ENCODE assay signal across 9 cellular contexts in the genomic region with DNA sequence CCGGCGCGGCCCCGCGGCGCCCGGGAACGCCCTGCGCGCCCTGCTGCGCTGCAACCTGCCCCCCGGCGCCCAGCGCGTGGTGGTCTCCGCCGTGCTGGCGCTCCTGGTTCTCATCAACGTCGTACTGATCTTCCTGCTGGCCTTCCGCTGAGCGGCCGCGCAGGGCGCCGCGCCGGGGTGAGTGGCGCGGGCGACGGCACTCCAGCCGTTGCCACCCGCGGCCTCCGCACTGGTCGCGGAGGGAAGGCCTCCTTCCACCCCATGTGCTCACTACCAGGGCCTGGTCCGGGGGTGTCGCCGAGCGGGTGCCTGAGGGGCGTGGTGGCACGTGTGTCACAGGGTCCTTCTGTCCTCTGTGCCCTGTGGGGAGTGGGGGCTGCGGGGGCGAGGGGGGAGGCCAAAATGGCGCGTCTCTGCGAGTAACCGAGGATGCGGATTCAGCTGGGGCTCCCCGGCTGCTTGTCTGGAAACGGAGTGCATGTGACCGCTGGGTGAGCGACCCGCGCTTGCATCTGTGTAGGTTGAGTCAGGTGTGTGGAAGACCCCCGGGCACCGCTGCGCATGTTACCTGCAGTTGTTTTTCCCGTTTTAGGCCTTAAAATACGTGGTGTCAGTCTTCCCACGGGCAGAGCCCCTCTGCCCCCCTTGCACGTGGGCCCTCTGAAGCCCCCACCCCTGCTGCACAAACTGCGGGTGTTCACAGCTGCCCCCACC. TPM values are rescaled to one million over a fixed set of nuclear protein-coding genes. Genes with fewer than 3 reads are reported as not detected.
DNase-seq lines count a peak whose midpoint lies in the region; ATAC-seq and TF ChIP-seq lines count a peak whose summit lies in the region.
"Had no signal": no experiment of that assay in that cellular context is flagged by ENCODE, and none has a peak within 500 bp of the region (broad histone marks: within the 10 kb centered on the region; RNA-seq: fewer than 3 reads in every experiment).

No MANE protein-coding gene starts in this region.

- no peak for TF ChIP-seq POLR2A in gastrocnemius medialis (IDR thresholded peaks at IDR 0.05)

- peak; percentile 57 for DNase-seq in GM23248
- no peak for DNase-seq in WERI-Rb-1
- no peak for DNase-seq in hepatocyte (ENCODE audit: low spot score)
- DNase-seq in gastrocnemius medialis, result no peak
- DNase-seq in NCI-H2081 treated with DMSO at 0.1 percent for 48 hours (lab: John Stamatoyannopoulos, UW), result no peak
- DNase-seq in GM20000 (ENCODE audit: low spot score), result no peak
- no peak for DNase-seq in AML-193 (lab: John Stamatoyannopoulos, UW)
- DNase-seq: NCI-H1417 treated with DMSO at 0.1 percent for 48 hours had no signal

- no peak overlapping the region for H3K27ac ChIP-seq in GM23248
- no peak overlapping the region for H3K27ac ChIP-seq in WERI-Rb-1
- H3K27ac ChIP-seq in hepatocyte, result no peak overlapping the region
- H3K27ac ChIP-seq in gastrocnemius medialis, result peak overlapping the region in 1 of 4 donors; percentile 10

- H3K9ac ChIP-seq in GM23248, result peak overlapping the region; percentile 77

- H3K4me2 ChIP-seq in GM23248 (ENCODE audit: unreplicated experiment) (peak overlapping the region; percentile 59), hepatocyte (peak overlapping the region; percentile 96)

- WGBS in GM23248 (ENCODE audit: low coverage in 1 of 2, low lambda C conversion rate in 2 of 2, missing lambda C conversion rate in 2 of 2), 2 experiments, result 2 to 4% methylated on average over 40 to 43 of the region's 65 CpGs
- 9% methylated on average over 52 of the region's 65 CpGs for WGBS in hepatocyte (ENCODE audit: low lambda C conversion rate, missing lambda C conversion rate)

- peak; percentile 38 to 42 for ATAC-seq in gastrocnemius medialis
- ATAC-seq in HG03565 (IDR thresholded peaks at IDR 0.05; ENCODE audit: unreplicated experiment), result no peak

- H3K79me2 ChIP-seq in GM23248 (ENCODE audit: insufficient read depth), result no peaks in the 10 kb centered on the region
- H3K79me2 ChIP-seq in hepatocyte, result no peaks in the 10 kb centered on the region

- TF ChIP-seq CTCF in WERI-Rb-1 (IDR thresholded peaks at IDR 0.05; ENCODE audit: low read depth, low read length) (no peak), hepatocyte (IDR thresholded peaks at IDR 0.05; ENCODE audit: poor library complexity) (no peak), gastrocnemius medialis (IDR thresholded peaks at IDR 0.05 in 4 of 5, conservative IDR thresholded peaks at IDR 0.05 in 1 of 5) (no peak), GM20000 (IDR thresholded peaks at IDR 0.05; ENCODE audit: extremely low read depth, missing control alignments) (no peak)

- H2AFZ ChIP-seq in GM23248 (peak overlapping the region; percentile 74), hepatocyte (peak overlapping the region; percentile 60)

- H3K4me1 ChIP-seq in GM23248 (ENCODE audit: insufficient read depth) (peaks cover 4% of the 10 kb centered on the region; the same call in 1 of the 2 replicates), hepatocyte (ENCODE audit: insufficient read depth) (peaks cover 12% of the 10 kb centered on the region), gastrocnemius medialis (peaks cover 5 to 14% of the 10 kb centered on the region in 2 donors)

- H3K4me3 ChIP-seq in GM23248, result peak overlapping the region; percentile 73
- H3K4me3 ChIP-seq in WERI-Rb-1 (ENCODE audit: low read depth, low read length), result peak overlapping the region; percentile 45
- peak overlapping the region; percentile 36 for H3K4me3 ChIP-seq in hepatocyte
- H3K4me3 ChIP-seq in gastrocnemius medialis, result peak overlapping the region; percentile 43 to 50 (median 46)

- in situ Hi-C loops in GM23248 (cut with MboI), result no loop called here
- in situ Hi-C loops in gastrocnemius medialis (cut with MboI; ENCODE audit: low sequenced_read_pairs in 4 of 4), result no loop called here

- H3K9me2 ChIP-seq in GM23248 (ENCODE audit: insufficient read depth) (no peaks in the 10 kb centered on the region), hepatocyte (replicated peaks; ENCODE audit: insufficient read depth) (no peaks in the 10 kb centered on the region)

- H3K27me3 ChIP-seq in GM23248 (replicated peaks; ENCODE audit: insufficient read depth) (no peaks in the 10 kb centered on the region), WERI-Rb-1 (ENCODE audit: insufficient read depth, low read depth, severe bottlenecking) (no peaks in the 10 kb centered on the region), hepatocyte (no peaks in the 10 kb centered on the region), gastrocnemius medialis (no peaks in the 10 kb centered on the region)

- H3F3A ChIP-seq in GM23248 (ENCODE audit: insufficient read depth), result no peaks in the 10 kb centered on the region

- no peaks in the 10 kb centered on the region for H3K9me3 ChIP-seq in GM23248 (ENCODE audit: low read depth)
- no peaks in the 10 kb centered on the region for H3K9me3 ChIP-seq in WERI-Rb-1 (ENCODE audit: severe bottlenecking)
- H3K9me3 ChIP-seq in hepatocyte (ENCODE audit: low read depth), result no peaks in the 10 kb centered on the region
- no peaks in the 10 kb centered on the region for H3K9me3 ChIP-seq in gastrocnemius medialis

- H3K36me3 ChIP-seq in GM23248 (ENCODE audit: low read depth) (no peaks in the 10 kb centered on the region), WERI-Rb-1 (no peaks in the 10 kb centered on the region), hepatocyte (replicated peaks; ENCODE audit: insufficient read depth, low read depth) (no peaks in the 10 kb centered on the region), gastrocnemius medialis (no peaks in the 10 kb centered on the region)

- intact Hi-C loops in gastrocnemius medialis (cut with DNase I; ENCODE audit: low total_unique reads), result no loop called here

- H4K20me1 ChIP-seq in GM23248 (ENCODE audit: insufficient read depth) (no peaks in the 10 kb centered on the region), hepatocyte (ENCODE audit: insufficient read depth, poor library complexity, severe bottlenecking) (no peaks in the 10 kb centered on the region)

RNA-seq across cellular contexts. Expression of a gene that starts 58.0 kb away (rescaled TPM):
- 118 and 125 TPM in 2 replicates for total RNA-seq in GM23248 (2014; rRNA removed; shearing (Covaris generic))
- polyA plus RNA-seq in GM23248 (2016; fragmentation: Nextera tagmentation; extraction: Ambion mirVana), result 47.2 and 47.6 TPM in 2 replicates
- 116 and 123 TPM in 2 replicates for total RNA-seq in hepatocyte
- 40.0 and 45.2 TPM in 2 replicates for polyA plus RNA-seq in hepatocyte
- total RNA-seq in gastrocnemius medialis, result 100 to 1,000 TPM; 147 to 172 (median 157) TPM
